Comparison of ENCODE assay signal across 15 cellular contexts in the genomic region with DNA sequence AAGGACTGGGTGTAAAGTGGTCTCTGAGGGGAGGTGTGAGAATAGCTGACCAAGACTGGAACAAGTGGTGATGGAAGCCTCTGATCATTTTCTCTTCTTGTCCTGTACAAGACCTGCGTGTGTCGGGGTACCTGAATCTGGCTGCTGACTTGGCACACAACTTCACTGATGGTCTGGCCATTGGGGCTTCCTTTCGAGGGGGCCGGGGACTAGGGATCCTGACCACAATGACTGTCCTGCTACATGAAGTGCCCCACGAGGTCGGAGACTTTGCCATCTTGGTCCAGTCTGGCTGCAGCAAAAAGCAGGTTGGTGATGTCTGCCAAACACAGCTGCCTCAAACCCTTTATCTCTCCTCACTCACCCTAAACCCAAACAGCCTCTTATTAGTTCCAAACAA. TPM values are rescaled to one million over a fixed set of nuclear protein-coding genes. Genes with fewer than 3 reads are reported as not detected.
DNase-seq lines count a peak whose midpoint lies in the region; ATAC-seq, FAIRE-seq and TF ChIP-seq lines count a peak whose summit lies in the region.
"Had no signal": no experiment of that assay in that cellular context is flagged by ENCODE, and none has a peak within 500 bp of the region (broad histone marks: within the 10 kb centered on the region; RNA-seq: fewer than 3 reads in every experiment).

No MANE protein-coding gene starts in this region.

- peak overlapping the region; percentile 97 for H3K4me3 Mint-ChIP-seq in Calu3 (ENCODE audit: low read depth, unreplicated experiment)
- H3K4me3 Mint-ChIP-seq in activated T-helper 17 cell treated with anti-CD3 and anti-CD28 coated beads, Interleukin-2, amount 50 U/mL, for 72 hours = peak overlapping the region; percentile 100

- intact Hi-C loops in Calu3 (cut with micrococcal nuclease; ENCODE audit: unreplicated experiment) = no loop called here

- H3K23ac ChIP-seq in mesenchymal stem cell (ENCODE audit: low read length in 2 of 2) = no peak overlapping the region

- peaks cover 66% of the 10 kb centered on the region for H3K4me1 Mint-ChIP-seq in Calu3 (ENCODE audit: low read depth, unreplicated experiment)
- H3K4me1 Mint-ChIP-seq in activated T-helper 17 cell treated with anti-CD3 and anti-CD28 coated beads, Interleukin-2, amount 50 U/mL, for 72 hours = peaks cover 59% of the 10 kb centered on the region

- H3K14ac ChIP-seq in mesenchymal stem cell (ENCODE audit: low read length in 2 of 2) = no peak overlapping the region

- ATAC-seq in activated T-helper 17 cell treated with anti-CD3 and anti-CD28 coated beads, Interleukin-2, amount 50 U/mL, for 72 hours (replicated peaks) = no peak

- peaks cover 92% of the 10 kb centered on the region for H3K36me3 Mint-ChIP-seq in Calu3 (ENCODE audit: insufficient read depth, unreplicated experiment)
- peaks cover 67% of the 10 kb centered on the region for H3K36me3 Mint-ChIP-seq in activated T-helper 17 cell treated with anti-CD3 and anti-CD28 coated beads, Interleukin-2, amount 50 U/mL, for 72 hours (ENCODE audit: low read depth)

- H3K36me3 ChIP-seq in mesenchymal stem cell (ENCODE audit: control insufficient read depth in 1 of 2, insufficient read depth in 2 of 2, low read depth in 1 of 2, low read length in 2 of 2) = peaks cover 26 to 29% of the 10 kb centered on the region in 2 experiments

- H3K27me3 Mint-ChIP-seq in Calu3 (ENCODE audit: unreplicated experiment) = no peaks in the 10 kb centered on the region
- H3K27me3 Mint-ChIP-seq in activated T-helper 17 cell treated with anti-CD3 and anti-CD28 coated beads, Interleukin-2, amount 50 U/mL, for 72 hours = no peaks in the 10 kb centered on the region

- no peak overlapping the region for H3K4me2 ChIP-seq in mesenchymal stem cell (ENCODE audit: low read length, poor library complexity, severe bottlenecking)

- H4K8ac ChIP-seq in mesenchymal stem cell (ENCODE audit: low read length) = no peak overlapping the region

- POLR2A ChIA-PET in AG04450 (lab: Yijun Ruan, JAX) = interaction anchor here (0.6 kb wide), 1 partner anchor 115 kb away, joined by 3 read pairs; the partner anchor contains the start of gene ZBTB22

- H3K27ac Mint-ChIP-seq in Calu3 (ENCODE audit: unreplicated experiment) = peak overlapping the region; percentile 48
- peak overlapping the region; percentile 100 for H3K27ac Mint-ChIP-seq in activated T-helper 17 cell treated with anti-CD3 and anti-CD28 coated beads, Interleukin-2, amount 50 U/mL, for 72 hours

- H3K27me3 ChIP-seq in AG04450 (ENCODE audit: control insufficient read depth, insufficient read depth, low read length) (no peaks in the 10 kb centered on the region), mesenchymal stem cell (ENCODE audit: control insufficient read depth in 1 of 2, insufficient read depth in 1 of 2, low read length in 2 of 2) (no peaks in the 10 kb centered on the region)
- H3K27me3 ChIP-seq: brain microvascular endothelial cell had no signal

- no peak overlapping the region for H3K18ac ChIP-seq in mesenchymal stem cell (ENCODE audit: low read depth in 1 of 2, low read length in 2 of 2)

- BruUV-seq in Calu3 (replicated peaks; lab: Mats Ljungman, UMichigan) = no TSS peak

- FAIRE-seq in GM12892 (lab: Jason Lieb, UNC) = no peak
- no peak for FAIRE-seq in H54 (lab: Jason Lieb, UNC)
- FAIRE-seq: RCC 7860 had no signal

- H3K9me3 Mint-ChIP-seq in Calu3 (ENCODE audit: low read depth, unreplicated experiment) = no peaks in the 10 kb centered on the region
- H3K9me3 Mint-ChIP-seq in activated T-helper 17 cell treated with anti-CD3 and anti-CD28 coated beads, Interleukin-2, amount 50 U/mL, for 72 hours = no peaks in the 10 kb centered on the region

- no peak overlapping the region for H2BK5ac ChIP-seq in mesenchymal stem cell (ENCODE audit: low read depth, low read length, poor library complexity, severe bottlenecking)

- WGBS in mesenchymal stem cell = 96% methylated on average over 6 of the region's 6 CpGs

- no peak overlapping the region for H2BK120ac ChIP-seq in mesenchymal stem cell (ENCODE audit: low read depth, low read length)

- H2BK15ac ChIP-seq in mesenchymal stem cell (ENCODE audit: low read depth, poor library complexity, severe bottlenecking) = no peak overlapping the region

- H2AFZ ChIP-seq in mesenchymal stem cell (ENCODE audit: low read depth, low read length) = no peak overlapping the region

- CTCF ChIA-PET in AG04450 (lab: Charles Lee) (interaction anchor here (0.7 to 1.3 kb wide), 2 partner anchors 55 to 224 kb away, joined by 3 to 4 read pairs; no protein-coding TSS in a partner anchor), Calu3 (lab: Charles Lee) (no interaction called here)

- no peak overlapping the region for H3K4ac ChIP-seq in mesenchymal stem cell (ENCODE audit: low read depth in 1 of 2, low read length in 2 of 2)

- H2AK5ac ChIP-seq in mesenchymal stem cell (ENCODE audit: low read length, severe bottlenecking) = no peak overlapping the region

- TF ChIP-seq POLR2A in GM12892 (IDR thresholded peaks at IDR 0.05; ENCODE audit: low read depth, low read length) = no peak
- no peak for TF ChIP-seq POLR2A in H54 (IDR thresholded peaks at IDR 0.05; ENCODE audit: low read depth, low read length)

- peaks cover 57% of the 10 kb centered on the region for H3K4me1 ChIP-seq in mesenchymal stem cell (ENCODE audit: control insufficient read depth, insufficient read depth, low read depth, low read length)

- no peak overlapping the region for H4K91ac ChIP-seq in mesenchymal stem cell (ENCODE audit: low read length)

- no peak overlapping the region for H2BK12ac ChIP-seq in mesenchymal stem cell (ENCODE audit: low read length in 2 of 2)

- no peak overlapping the region for H3K27ac ChIP-seq in AG04450 (ENCODE audit: low read depth, low read length)
- no peak overlapping the region for H3K27ac ChIP-seq in mesenchymal stem cell (ENCODE audit: low read length, poor library complexity, severe bottlenecking)
- H3K27ac ChIP-seq: brain microvascular endothelial cell had no signal

- peaks cover 13% of the 10 kb centered on the region for H3K79me1 ChIP-seq in mesenchymal stem cell (replicated peaks; ENCODE audit: low read length, poor library complexity, severe bottlenecking)

- H3K4me3 ChIP-seq in AG04450 (ENCODE audit: low read depth, low read length) (peak overlapping the region; percentile 95), mesenchymal stem cell (ENCODE audit: insufficient read depth in 1 of 2, low read depth in 1 of 2, low read length in 2 of 2) (peak overlapping the region in 1 of 2 experiments; percentile 98)

- H3K9me3 ChIP-seq in AG04450 (ENCODE audit: control insufficient read depth, insufficient read depth, low read length) (peaks cover 3% of the 10 kb centered on the region; the same call in 1 of the 2 replicates), mesenchymal stem cell (ENCODE audit: control insufficient read depth, low read length) (no peaks in the 10 kb centered on the region)

- TF ChIP-seq CTCF in AG04450 (IDR thresholded peaks at IDR 0.05; ENCODE audit: low read depth, low read length) (no peak), Calu3 (IDR thresholded peaks at IDR 0.05; ENCODE audit: unreplicated experiment) (no peak)

- peak overlapping the region; percentile 100 for H3K9ac ChIP-seq in mesenchymal stem cell (ENCODE audit: low read length)

- DNase-seq in AG04450 (ENCODE audit: low read depth, low spot score) (no peak), Calu3 (no peak), mesenchymal stem cell (no peak), GM12892 (ENCODE audit: insufficient read length) (no peak), NOMO-1 treated with DMSO at 0.1 percent for 48 hours (lab: John Stamatoyannopoulos, UW; ENCODE audit: unreplicated experiment) (no peak), H54 (ENCODE audit: insufficient read length, low spot score) (no peak), HuH-7 (ENCODE audit: low spot score) (no peak)
- DNase-seq: activated CD8-positive, alpha-beta memory T cell treated with anti-CD3 and anti-CD28 coated beads, Interleukin-2, amount 50 U/mL, for 4 hours; brain microvascular endothelial cell; NCI-H1105; NCI-H345; stimulated activated CD4-positive, alpha-beta T cell treated with anti-CD3 and anti-CD28 coated beads, Interleukin-4, amount 100 ng/mL, for 4 hours; T1000 had no signal

RNA-seq across cellular contexts. Expression of gene HSD17B8, which starts 1.7 kb away (rescaled TPM):
- 4.9 and 5.7 TPM in 2 replicates for polyA plus RNA-seq in AG04450 (2011; rRNA removed)
- polyA minus RNA-seq in AG04450 (2011; rRNA and poly(A)+ RNA removed) = 3.2 and 3.8 TPM in 2 replicates
- total RNA-seq in Calu3 (2022) = 40.4 and 41.7 TPM in 2 replicates
- total RNA-seq in activated T-helper 17 cell treated with anti-CD3 and anti-CD28 coated beads, Interleukin-2, amount 50 U/mL, for 72 hours = 10 to 100 TPM in 1 of 2 donors, 1 to 10 TPM in 1; 3.4 to 13.1 TPM
- polyA plus RNA-seq in mesenchymal stem cell (2013, experiment 1 of 2) = 3.9 TPM
- 3.5 TPM for polyA plus RNA-seq in mesenchymal stem cell (2013, experiment 2 of 2)
- 17.4 TPM for polyA plus RNA-seq in GM12892 (2012; ENCODE audit: missing spikeins)

RNA-seq across cellular contexts. Expression of gene SLC39A7, which starts 2.1 kb away (rescaled TPM):
- 129 and 150 TPM in 2 replicates for polyA plus RNA-seq in AG04450 (2011; rRNA removed)
- polyA minus RNA-seq in AG04450 (2011; rRNA and poly(A)+ RNA removed) = 87.7 and 101 TPM in 2 replicates
- total RNA-seq in Calu3 (2022) = 188 and 201 TPM in 2 replicates
- total RNA-seq in activated T-helper 17 cell treated with anti-CD3 and anti-CD28 coated beads, Interleukin-2, amount 50 U/mL, for 72 hours = 10 to 100 TPM; 50.5 to 65.0 TPM
- polyA plus RNA-seq in mesenchymal stem cell (2013, experiment 1 of 2) = 120 TPM
- polyA plus RNA-seq in mesenchymal stem cell (2013, experiment 2 of 2) = 117 TPM
- 34.0 TPM for polyA plus RNA-seq in GM12892 (2012; ENCODE audit: missing spikeins)

RNA-seq across cellular contexts. Expression of gene RXRB, which starts 2.3 kb away (rescaled TPM):
- 38.5 and 44.1 TPM in 2 replicates for polyA plus RNA-seq in AG04450 (2011; rRNA removed)
- polyA minus RNA-seq in AG04450 (2011; rRNA and poly(A)+ RNA removed) = 42.7 and 51.4 TPM in 2 replicates
- total RNA-seq in Calu3 (2022) = 78.2 and 78.3 TPM in 2 replicates
- total RNA-seq in activated T-helper 17 cell treated with anti-CD3 and anti-CD28 coated beads, Interleukin-2, amount 50 U/mL, for 72 hours = 10 to 100 TPM; 31.0 to 68.7 TPM
- 20.3 TPM for polyA plus RNA-seq in mesenchymal stem cell (2013, experiment 1 of 2)
- 20.2 TPM for polyA plus RNA-seq in mesenchymal stem cell (2013, experiment 2 of 2)
- 22.8 TPM for polyA plus RNA-seq in GM12892 (2012; ENCODE audit: missing spikeins)

RNA-seq across cellular contexts. Expression of gene RING1, which starts 5.5 kb away (rescaled TPM):
- polyA plus RNA-seq in AG04450 (2011; rRNA removed) = 23.8 and 26.8 TPM in 2 replicates
- 20.3 and 29.5 TPM in 2 replicates for polyA minus RNA-seq in AG04450 (2011; rRNA and poly(A)+ RNA removed)
- total RNA-seq in Calu3 (2022) = 53.9 and 58.9 TPM in 2 replicates
- total RNA-seq in activated T-helper 17 cell treated with anti-CD3 and anti-CD28 coated beads, Interleukin-2, amount 50 U/mL, for 72 hours = 10 to 100 TPM; 22.7 to 25.1 TPM
- 45.1 TPM for polyA plus RNA-seq in mesenchymal stem cell (2013, experiment 1 of 2)
- 46.6 TPM for polyA plus RNA-seq in mesenchymal stem cell (2013, experiment 2 of 2)
- 19.7 TPM for polyA plus RNA-seq in GM12892 (2012; ENCODE audit: missing spikeins)

RNA-seq across cellular contexts. Expression of gene COL11A2, which starts 10.5 kb away (rescaled TPM):
- polyA plus RNA-seq in AG04450 (2011; rRNA removed) = 0.26 and 0.37 TPM in 2 replicates
- polyA minus RNA-seq in AG04450 (2011; rRNA and poly(A)+ RNA removed) = 0.04 and 0.18 TPM in 2 replicates
- 1.8 TPM in 2 replicates for total RNA-seq in Calu3 (2022)
- 1 to 10 TPM; 1.2 to 3.3 TPM for total RNA-seq in activated T-helper 17 cell treated with anti-CD3 and anti-CD28 coated beads, Interleukin-2, amount 50 U/mL, for 72 hours
- 0.44 TPM for polyA plus RNA-seq in mesenchymal stem cell (2013, experiment 1 of 2)
- polyA plus RNA-seq in mesenchymal stem cell (2013, experiment 2 of 2) = 0.37 TPM
- 0.83 TPM for polyA plus RNA-seq in GM12892 (2012; ENCODE audit: missing spikeins)
